Comparison of ENCODE assay signal across 8 cellular contexts in genomic region chr16:69424053-69424934, GRCh38. TPM values are rescaled to one million over a fixed set of nuclear protein-coding genes. Genes with fewer than 3 reads are reported as not detected.
DNase-seq lines count a peak whose midpoint lies in the region; ATAC-seq and TF ChIP-seq lines count a peak whose summit lies in the region.

TSS of gene CYB5B (plus strand) at chr16:69424619. CDS start at chr16:69424684, 65 bp downstream.

- H3K27ac ChIP-seq in SU-DHL-6 (ENCODE audit: low read depth, low read length) (peak within 1 kb of the TSS; percentile 64), ovary (peak within 1 kb of the TSS; percentile 63 to 67), thyroid gland (peak within 1 kb of the TSS; percentile 24 to 84 (median 84))

- peaks cover 8% of the 10 kb centered on the region for H3K9me3 Mint-ChIP-seq in activated naive CD8-positive, alpha-beta T cell treated with anti-CD3 and anti-CD28 coated beads, Interleukin-2, amount 10 ng/mL, durations not matched to agents 7 days and 5 days

- H3K4me1 ChIP-seq in ovary (ENCODE audit: insufficient read depth) (peaks cover 3% of the 10 kb centered on the region), thyroid gland (peaks cover 7 to 8% of the 10 kb centered on the region in 2 donors)

- H3F3A ChIP-seq in SU-DHL-6 (ENCODE audit: insufficient read depth), result peaks cover 19% of the 10 kb centered on the region

- peak within 1 kb of the TSS; percentile 99 for H3K4me3 Mint-ChIP-seq in activated naive CD8-positive, alpha-beta T cell treated with anti-CD3 and anti-CD28 coated beads, Interleukin-2, amount 10 ng/mL, durations not matched to agents 7 days and 5 days

- peak within 1 kb of the TSS; percentile 98 for H3K4me3 ChIP-seq in SU-DHL-6 (ENCODE audit: insufficient read depth, low read length, poor library complexity, severe bottlenecking)
- H3K4me3 ChIP-seq in ovary, result peak within 1 kb of the TSS; percentile 89
- peak within 1 kb of the TSS; percentile 57 to 90 (median 75) for H3K4me3 ChIP-seq in thyroid gland (replicated peaks in 1 of 3)

- H3K79me2 ChIP-seq in SU-DHL-6 (ENCODE audit: insufficient read depth, low read length), result peaks cover 48% of the 10 kb centered on the region

- peak within 1 kb of the TSS; percentile 98 for H3K4me2 ChIP-seq in SU-DHL-6 (ENCODE audit: low read depth, low read length, poor library complexity, severe bottlenecking)

- WGBS in ovary, 3 donors, result 1% methylated on average over 40 of the region's 40 CpGs
- WGBS in thyroid gland, 2 donors, result 3 to 4% methylated on average over 40 of the region's 40 CpGs

- H3K27me3 ChIP-seq in SU-DHL-6 (ENCODE audit: low read length) (no peaks in the 10 kb centered on the region), ovary (no peaks in the 10 kb centered on the region), thyroid gland (no peaks in the 10 kb centered on the region)

- TF ChIP-seq CTCF in SU-DHL-6 (IDR thresholded peaks at IDR 0.05; ENCODE audit: insufficient read depth, low read length, poor library complexity, severe bottlenecking) (no peak), ovary (IDR thresholded peaks at IDR 0.05) (peak in 1 of 3 donors; percentile 25), thyroid gland (IDR thresholded peaks at IDR 0.05) (peak in 2 of 6 experiments; percentile 7 to 30)

- peaks cover 30% of the 10 kb centered on the region for H3K4me1 Mint-ChIP-seq in activated naive CD8-positive, alpha-beta T cell treated with anti-CD3 and anti-CD28 coated beads, Interleukin-2, amount 10 ng/mL, durations not matched to agents 7 days and 5 days

- ATAC-seq in HG02678 (IDR thresholded peaks at IDR 0.05; ENCODE audit: unreplicated experiment) (peak; percentile 98), Right ventricle myocardium inferior (peak; percentile 98)
- peak; percentile 96 for ATAC-seq in activated naive CD8-positive, alpha-beta T cell treated with anti-CD3 and anti-CD28 coated beads, Interleukin-2, amount 10 ng/mL, durations not matched to agents 7 days and 5 days (ENCODE audit: low read depth)

- no peaks in the 10 kb centered on the region for H3K9me2 ChIP-seq in SU-DHL-6 (replicated peaks; ENCODE audit: insufficient read depth, low read length)

- H3K27me3 Mint-ChIP-seq in activated naive CD8-positive, alpha-beta T cell treated with anti-CD3 and anti-CD28 coated beads, Interleukin-2, amount 10 ng/mL, durations not matched to agents 7 days and 5 days, result no peaks in the 10 kb centered on the region

- peaks cover 34% of the 10 kb centered on the region for H3K36me3 Mint-ChIP-seq in activated naive CD8-positive, alpha-beta T cell treated with anti-CD3 and anti-CD28 coated beads, Interleukin-2, amount 10 ng/mL, durations not matched to agents 7 days and 5 days

- no peaks in the 10 kb centered on the region for H4K20me1 ChIP-seq in SU-DHL-6 (ENCODE audit: low read depth, low read length)

- no peak for TF ChIP-seq EP300 in ovary (IDR thresholded peaks at IDR 0.05)

- POLR2A ChIA-PET in activated naive CD8-positive, alpha-beta T cell treated with anti-CD3 and anti-CD28 coated beads, Interleukin-2, amount 10 ng/mL, durations not matched to agents 7 days and 5 days (lab: Charles Lee), result interaction anchor here (0.7 to 2.3 kb wide), 12 partner anchors 8 to 337 kb away, joined by 3 to 11 read pairs (median 4); partner anchors contain the start of genes NOB1, TERF2 and WWP2

- DNase-seq in NCI-H128 (lab: John Stamatoyannopoulos, UW; ENCODE audit: unreplicated experiment) (peak; percentile 96), Right ventricle myocardium inferior (ENCODE audit: missing footprints) (peak; percentile 93), ovary (peak; percentile 88 to 93 (median 92)), thyroid gland (peak; percentile 98)
- DNase-seq in activated naive CD8-positive, alpha-beta T cell treated with anti-CD3 and anti-CD28 coated beads, Interleukin-2, amount 10 ng/mL, durations not matched to agents 7 days and 5 days, result peak; percentile 86

- H3K9me3 ChIP-seq in SU-DHL-6 (ENCODE audit: insufficient read depth, low read length) (no peaks in the 10 kb centered on the region), ovary (no peaks in the 10 kb centered on the region), thyroid gland (no peaks in the 10 kb centered on the region)

- H2AFZ ChIP-seq in SU-DHL-6 (ENCODE audit: low read depth, low read length, severe bottlenecking), result peak within 1 kb of the TSS; percentile 74

- TF ChIP-seq POLR2A in GM10847 (IDR thresholded peaks at IDR 0.05; ENCODE audit: extremely low read depth, insufficient read length) (peak; percentile 76), ovary (IDR thresholded peaks at IDR 0.05) (peak; percentile 52), thyroid gland (IDR thresholded peaks at IDR 0.05) (peak in 1 of 2 donors; percentile 72)

- peak within 1 kb of the TSS; percentile 94 for H3K27ac Mint-ChIP-seq in activated naive CD8-positive, alpha-beta T cell treated with anti-CD3 and anti-CD28 coated beads, Interleukin-2, amount 10 ng/mL, durations not matched to agents 7 days and 5 days

- peak within 1 kb of the TSS; percentile 90 for H3K9ac ChIP-seq in SU-DHL-6 (ENCODE audit: low read length)

- H3K36me3 ChIP-seq in SU-DHL-6 (ENCODE audit: low read length) (peaks cover 23% of the 10 kb centered on the region), ovary (no peaks in the 10 kb centered on the region), thyroid gland (peaks cover 0 to 11% of the 10 kb centered on the region in 2 donors)

- intact Hi-C loops in Right ventricle myocardium inferior (cut with DNase I), result loop anchor here (1.0 kb wide), 1 partner anchor 58 kb away; no protein-coding TSS in a partner anchor
- intact Hi-C loops in ovary (cut with DNase I), result no loop called here
- intact Hi-C loops in thyroid gland (cut with DNase I), result no loop called here

RNA-seq across cellular contexts. Expression of gene CYB5B, which starts in this region (rescaled TPM):
- total RNA-seq in activated naive CD8-positive, alpha-beta T cell treated with anti-CD3 and anti-CD28 coated beads, Interleukin-2, amount 10 ng/mL, durations not matched to agents 7 days and 5 days, result 100 to 1,000 TPM; 125 to 131 TPM
- total RNA-seq in Right ventricle myocardium inferior (65.5 TPM), ovary (10 to 100 TPM; 24.8 to 99.0 (median 55.8) TPM), thyroid gland (10 to 100 TPM; 40.4 to 61.5 (median 50.4) TPM)
- polyA plus RNA-seq in ovary, result 100 to 1,000 TPM in 1 of 2 donors, 10 to 100 TPM in 1; 48.3 to 148 TPM

Comparison
In these comparisons a context has a peak if more than half of its experiments do, and no peak if none do; other contexts are left out.
1. Peak in every context shown above with its lines: DNase-seq, ATAC-seq, H3K4me3 ChIP-seq and H3K27ac ChIP-seq.